8 cellular contexts compared by ENCODE assay signal in the genomic region with DNA sequence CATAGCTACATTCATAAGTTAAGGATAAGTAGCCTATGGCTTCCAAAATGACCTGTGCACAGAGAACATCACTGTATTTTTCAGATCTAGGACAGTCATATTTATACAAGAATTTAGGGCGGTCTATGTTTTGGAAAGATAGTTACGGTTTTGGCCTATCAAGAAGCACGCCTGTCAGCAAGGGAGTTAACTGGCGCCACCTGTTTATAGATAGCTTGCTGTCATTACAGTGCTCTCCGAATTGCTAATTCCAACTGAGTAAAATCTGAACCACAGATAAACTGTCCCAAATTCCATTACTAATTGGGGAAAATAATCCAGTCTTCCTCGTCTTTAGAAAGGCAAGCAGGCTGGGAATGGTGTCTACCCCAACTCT. TPM values are rescaled to one million over a fixed set of nuclear protein-coding genes. Genes with fewer than 3 reads are reported as not detected.
A peak's percentile ranks its signal among the peaks of the same experiment; 100 is the strongest.
DNase-seq lines count a peak whose midpoint lies in the region; ATAC-seq and TF ChIP-seq lines count a peak whose summit lies in the region.

No MANE protein-coding gene starts in this region.

- H3K9me3 ChIP-seq in PC-3 (ENCODE audit: low read length): no peaks in the 10 kb centered on the region
- no peaks in the 10 kb centered on the region for H3K9me3 ChIP-seq in duodenal mucosa (ENCODE audit: control insufficient read depth in 1 of 2, low read length in 2 of 2)
- H3K9me3 ChIP-seq in muscle layer of duodenum (ENCODE audit: control insufficient read depth in 1 of 2, low read length in 2 of 2): no peaks in the 10 kb centered on the region

- H3K4me3 Mint-ChIP-seq in activated CD4-positive, alpha-beta T cell treated with anti-CD3 and anti-CD28 coated beads, Interleukin-2, amount 10 ng/mL, durations not matched to agents 7 days and 5 days: peak overlapping the region; percentile 91

- POLR2A ChIA-PET in activated CD4-positive, alpha-beta T cell treated with anti-CD3 and anti-CD28 coated beads, Interleukin-2, amount 10 ng/mL, durations not matched to agents 7 days and 5 days (lab: Charles Lee): no interaction called here
- POLR2A ChIA-PET in PC-3 (lab: Charles Lee; ENCODE audit: unreplicated experiment): no interaction called here

- intact Hi-C loops in PC-3 (cut with micrococcal nuclease): loop anchor here (5.0 to 10.0 kb wide), 2 partner anchors 121 to 122 kb away; no protein-coding TSS in a partner anchor

- no peaks in the 10 kb centered on the region for H3F3A ChIP-seq in PC-3 (ENCODE audit: low read length, unreplicated experiment)

- no peak for TF ChIP-seq CTCF in PC-3 (conservative IDR thresholded peaks at IDR 0.05; ENCODE audit: low read depth, low read length)

- no peaks in the 10 kb centered on the region for H3K9me3 Mint-ChIP-seq in activated CD4-positive, alpha-beta T cell treated with anti-CD3 and anti-CD28 coated beads, Interleukin-2, amount 10 ng/mL, durations not matched to agents 7 days and 5 days

- H3K9ac ChIP-seq in PC-3 (ENCODE audit: low read length) (peak overlapping the region; percentile 83), duodenal mucosa (ENCODE audit: low read depth in 1 of 2, low read length in 2 of 2) (peak overlapping the region; percentile 74)

- no peak for DNase-seq in activated CD4-positive, alpha-beta T cell treated with anti-CD3 and anti-CD28 coated beads, Interleukin-2, amount 10 ng/mL, durations not matched to agents 7 days and 5 days
- no peak for DNase-seq in activated CD4-positive, alpha-beta T cell treated with anti-CD3 and anti-CD28 coated beads, Interleukin-2, amount 50 U/mL, for 1 hour
- DNase-seq in PC-3: peak; percentile 9
- no peak for DNase-seq in AG08395 (ENCODE audit: low spot score)
- no peak for DNase-seq in HK-2 (ENCODE audit: unreplicated experiment)

- peak overlapping the region; percentile 98 for H2AFZ ChIP-seq in PC-3 (ENCODE audit: low read length)

- H3K27me3 ChIP-seq in PC-3 (ENCODE audit: low read length) (no peaks in the 10 kb centered on the region), duodenal mucosa (ENCODE audit: control insufficient read depth in 1 of 2, insufficient read depth in 2 of 2, low read length in 2 of 2) (no peaks in the 10 kb centered on the region), muscle layer of duodenum (ENCODE audit: low read depth, low read length) (no peaks in the 10 kb centered on the region)

- H3K4me3 ChIP-seq in PC-3 (ENCODE audit: low read length): peak overlapping the region; percentile 85
- H3K4me3 ChIP-seq in duodenal mucosa (ENCODE audit: low read depth in 1 of 2, low read length in 2 of 2): peak overlapping the region; percentile 70 to 87
- H3K4me3 ChIP-seq in muscle layer of duodenum (ENCODE audit: low read depth in 1 of 2, low read length in 2 of 2): peak overlapping the region; percentile 80 to 87

- H3K4me1 ChIP-seq in PC-3 (ENCODE audit: insufficient read depth, low read length) (peaks cover 14% of the 10 kb centered on the region), duodenal mucosa (ENCODE audit: control insufficient read depth in 1 of 2, insufficient read depth in 2 of 2, low read length in 2 of 2) (peaks cover 4 to 15% of the 10 kb centered on the region in 2 donors), muscle layer of duodenum (ENCODE audit: control insufficient read depth in 1 of 2, insufficient read depth in 2 of 2, low read length in 2 of 2) (peaks cover 4 to 8% of the 10 kb centered on the region in 2 donors)

- CTCF ChIA-PET in activated CD4-positive, alpha-beta T cell treated with anti-CD3 and anti-CD28 coated beads, Interleukin-2, amount 10 ng/mL, durations not matched to agents 7 days and 5 days (lab: Charles Lee): interaction anchor here (1.7 kb wide), 1 partner anchor 17 kb away, joined by 4 read pairs; no protein-coding TSS in a partner anchor
- CTCF ChIA-PET in PC-3 (lab: Charles Lee): no interaction called here

- no peaks in the 10 kb centered on the region for H3K27me3 Mint-ChIP-seq in activated CD4-positive, alpha-beta T cell treated with anti-CD3 and anti-CD28 coated beads, Interleukin-2, amount 10 ng/mL, durations not matched to agents 7 days and 5 days

- H4K20me1 ChIP-seq in PC-3 (ENCODE audit: low read length): no peaks in the 10 kb centered on the region

- H3K27ac Mint-ChIP-seq in activated CD4-positive, alpha-beta T cell treated with anti-CD3 and anti-CD28 coated beads, Interleukin-2, amount 10 ng/mL, durations not matched to agents 7 days and 5 days: peak overlapping the region; percentile 93

- peaks cover 32% of the 10 kb centered on the region for H3K79me2 ChIP-seq in PC-3 (ENCODE audit: low read length)

- peaks cover 27% of the 10 kb centered on the region for H3K4me1 Mint-ChIP-seq in activated CD4-positive, alpha-beta T cell treated with anti-CD3 and anti-CD28 coated beads, Interleukin-2, amount 10 ng/mL, durations not matched to agents 7 days and 5 days

- H3K36me3 ChIP-seq in PC-3 (ENCODE audit: low read depth, low read length) (no peaks in the 10 kb centered on the region), duodenal mucosa (ENCODE audit: control insufficient read depth in 1 of 2, insufficient read depth in 2 of 2, low read length in 2 of 2) (no peaks in the 10 kb centered on the region), muscle layer of duodenum (ENCODE audit: control insufficient read depth in 1 of 2, insufficient read depth in 2 of 2, low read length in 2 of 2) (no peaks in the 10 kb centered on the region)

- H3K4me2 ChIP-seq in PC-3 (ENCODE audit: low read length): peak overlapping the region; percentile 86

- TSS peak; percentile 61 for BruUV-seq in PC-3 (replicated peaks; lab: Mats Ljungman, UMichigan)

- no peak overlapping the region for H3K27ac ChIP-seq in PC-3 (ENCODE audit: low read length)
- no peak overlapping the region for H3K27ac ChIP-seq in duodenal mucosa (ENCODE audit: low read depth, low read length)
- H3K27ac ChIP-seq in muscle layer of duodenum (ENCODE audit: low read length): peak overlapping the region; percentile 89

- H3K9me2 ChIP-seq in PC-3 (replicated peaks; ENCODE audit: low read length): no peaks in the 10 kb centered on the region

- peaks cover 3% of the 10 kb centered on the region for H3K36me3 Mint-ChIP-seq in activated CD4-positive, alpha-beta T cell treated with anti-CD3 and anti-CD28 coated beads, Interleukin-2, amount 10 ng/mL, durations not matched to agents 7 days and 5 days (ENCODE audit: low read depth)

- ATAC-seq in HG02759 (IDR thresholded peaks at IDR 0.05; ENCODE audit: unreplicated experiment) (peak; percentile 35), PC-3 (peak; percentile 49)

RNA-seq across cellular contexts. Expression of gene ABCB7, which starts 0.6 kb away (rescaled TPM):
- total RNA-seq in activated CD4-positive, alpha-beta T cell treated with anti-CD3 and anti-CD28 coated beads, Interleukin-2, amount 10 ng/mL, durations not matched to agents 7 days and 5 days: 10 to 100 TPM; 22.9 to 26.7 TPM
- 34.6 and 36.2 TPM in 2 replicates for total RNA-seq in PC-3 (2014; rRNA removed)
